ENCODE assay signal across 8 cellular contexts in the genomic region with DNA sequence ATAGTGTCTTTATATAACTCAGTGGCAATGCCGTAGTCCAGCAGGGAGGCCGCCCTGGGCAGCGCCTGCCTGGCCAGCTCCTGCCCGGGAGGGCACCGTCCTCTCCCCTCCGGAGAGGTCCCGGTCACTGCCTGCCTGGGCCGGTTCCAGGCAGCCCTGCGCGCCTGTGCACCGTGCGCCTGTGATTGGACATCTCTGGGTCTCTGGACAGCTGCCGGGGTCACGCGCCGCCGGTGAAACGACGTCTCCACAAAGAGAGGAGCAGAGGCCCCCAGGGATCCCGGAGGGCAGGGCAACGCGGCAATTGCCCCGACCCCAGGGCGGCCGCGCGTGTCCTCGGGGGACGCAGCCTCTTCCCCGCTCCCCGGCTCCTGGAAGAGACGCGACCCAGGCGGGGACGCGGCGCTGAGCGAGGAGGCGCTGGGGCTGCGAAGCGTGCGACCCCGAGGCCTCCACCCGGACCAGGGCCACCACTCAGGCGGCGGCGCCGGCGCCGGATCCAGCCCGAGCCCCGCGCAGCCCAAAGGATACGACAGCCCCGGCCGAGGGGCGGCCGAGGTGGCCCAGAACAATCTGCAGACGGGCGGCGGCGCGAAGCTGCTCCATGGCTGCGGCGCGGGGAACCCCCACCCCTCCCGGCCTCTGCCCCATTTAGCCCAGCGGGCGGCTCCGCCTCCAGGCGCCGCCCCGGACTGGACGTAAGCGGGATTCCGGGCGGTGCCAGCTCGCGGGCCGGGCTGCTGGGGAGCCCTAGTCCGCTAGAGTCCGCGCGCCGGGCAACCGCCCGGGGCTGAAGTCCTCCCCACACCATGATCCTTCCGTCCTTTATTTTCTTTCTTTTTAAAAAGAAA. TPM values are rescaled to one million over a fixed set of nuclear protein-coding genes. Genes with fewer than 3 reads are reported as not detected.
A peak's percentile ranks its signal among the peaks of the same experiment; 100 is the strongest.
DNase-seq lines count a peak whose midpoint lies in the region; ATAC-seq and TF ChIP-seq lines count a peak whose summit lies in the region.

A gene (minus strand): TSS at position 628 of the 851 bp plus-strand sequence. CDS start 22 bp downstream, at position 606.

- no peaks in the 10 kb centered on the region; the same call in 1 of the 2 replicates for H3K36me3 ChIP-seq in GM23338 (ENCODE audit: insufficient read depth)
- peaks cover 3% of the 10 kb centered on the region for H3K36me3 ChIP-seq in adipocyte (ENCODE audit: control insufficient read depth, insufficient read depth, low read length, severe bottlenecking)
- no peaks in the 10 kb centered on the region for H3K36me3 ChIP-seq in cardiac muscle cell
- no peaks in the 10 kb centered on the region for H3K36me3 ChIP-seq in trophoblast cell (ENCODE audit: control insufficient read depth in 1 of 2, insufficient read depth in 2 of 2, low read length in 2 of 2)
- H3K36me3 ChIP-seq in tibial artery: peaks cover 4 to 6% (median 6%) of the 10 kb centered on the region in 3 donors

- H3K9me3 Mint-ChIP-seq in GM23338: peaks cover 3% of the 10 kb centered on the region; the same call in 1 of the 3 replicates

- H4K12ac ChIP-seq in trophoblast cell (ENCODE audit: low read depth, low read length): peak within 1 kb of the TSS; percentile 82

- H3K9me3 ChIP-seq in adipocyte (ENCODE audit: control insufficient read depth, low read length): no peaks in the 10 kb centered on the region
- H3K9me3 ChIP-seq in cardiac muscle cell (ENCODE audit: low read depth): no peaks in the 10 kb centered on the region
- H3K9me3 ChIP-seq in trophoblast cell (ENCODE audit: insufficient read depth, low read depth, low read length): no peaks in the 10 kb centered on the region
- H3K9me3 ChIP-seq in tibial artery: no peaks in the 10 kb centered on the region

- H2BK5ac ChIP-seq in trophoblast cell (ENCODE audit: low read depth, low read length, poor library complexity): peak within 1 kb of the TSS; percentile 50

- H3K27me3 ChIP-seq in GM23338 (ENCODE audit: insufficient read depth) (0 out of 2 replicates have a peak, but pooled peaks cover 5% of the 10 kb centered on the region), adipocyte (replicated peaks; ENCODE audit: control insufficient read depth, insufficient read depth, low read length) (no peaks in the 10 kb centered on the region), cardiac muscle cell (no peaks in the 10 kb centered on the region), trophoblast cell (ENCODE audit: insufficient read depth, low read length) (no peaks in the 10 kb centered on the region), tibial artery (no peaks in the 10 kb centered on the region)

- H3K9ac ChIP-seq in adipocyte (ENCODE audit: low read length) (peak within 1 kb of the TSS; percentile 92), trophoblast cell (ENCODE audit: low read length) (peak within 1 kb of the TSS; percentile 72)

- ATAC-seq in GM23338: peak; percentile 81

- H3K4me3 ChIP-seq in GM23338: peak within 1 kb of the TSS; percentile 72
- H3K4me3 ChIP-seq in adipocyte (ENCODE audit: low read length): peak within 1 kb of the TSS; percentile 87
- H3K4me3 ChIP-seq in cardiac muscle cell: peak within 1 kb of the TSS; percentile 49
- H3K4me3 ChIP-seq in trophoblast cell (ENCODE audit: low read depth, low read length): peak within 1 kb of the TSS; percentile 80
- H3K4me3 ChIP-seq in tibial artery: peak within 1 kb of the TSS; percentile 93 to 98

- peak within 1 kb of the TSS; percentile 27 for H2BK12ac ChIP-seq in trophoblast cell (ENCODE audit: low read length)

- H3K4me1 ChIP-seq in GM23338 (ENCODE audit: insufficient read depth) (peaks cover 9% of the 10 kb centered on the region; the same call in 1 of the 2 replicates), adipocyte (ENCODE audit: control insufficient read depth, insufficient read depth, low read length) (peaks cover 11% of the 10 kb centered on the region), cardiac muscle cell (ENCODE audit: low read depth) (no peaks in the 10 kb centered on the region), trophoblast cell (ENCODE audit: control insufficient read depth in 1 of 2, insufficient read depth in 2 of 2, low read length in 2 of 2) (peaks cover 3% of the 10 kb centered on the region in 2 experiments), tibial artery (peaks cover 0 to 30% (median 14%) of the 10 kb centered on the region in 4 donors)

- peak within 1 kb of the TSS; percentile 91 for H4K8ac ChIP-seq in trophoblast cell (ENCODE audit: low read depth, low read length)

- H2AFZ ChIP-seq in GM23338: peak within 1 kb of the TSS; percentile 90
- H2AFZ ChIP-seq in trophoblast cell (ENCODE audit: insufficient read depth, low read length, poor library complexity): peak within 1 kb of the TSS; percentile 57

- no peak within 1 kb of the TSS for H2AK5ac ChIP-seq in trophoblast cell (ENCODE audit: low read length)

- peak within 1 kb of the TSS; percentile 52 for H2BK120ac ChIP-seq in trophoblast cell (ENCODE audit: insufficient read depth, low read length, poor library complexity)

- no peak within 1 kb of the TSS for H3K27ac ChIP-seq in GM23338 (ENCODE audit: low read depth)
- H3K27ac ChIP-seq in cardiac muscle cell: peak within 1 kb of the TSS; percentile 89
- H3K27ac ChIP-seq in trophoblast cell (ENCODE audit: low read depth, low read length): no peak within 1 kb of the TSS
- peak within 1 kb of the TSS; percentile 99 to 100 for H3K27ac ChIP-seq in tibial artery

- DNase-seq in GF-D8 (lab: John Stamatoyannopoulos, UW) (peak; percentile 32), GM23338 (ENCODE audit: low spot score) (peak; percentile 92), LoVo (ENCODE audit: low spot score) (peak; percentile 86), SW480 (ENCODE audit: low spot score) (peak; percentile 77), adipocyte (ENCODE audit: low read depth) (peak; percentile 97), cardiac muscle cell (ENCODE audit: low read depth in 1 of 2, low spot score in 1 of 2) (peak; percentile 91 to 92), trophoblast cell (peak; percentile 91 to 92), tibial artery (peak; percentile 94 to 97)

- no peaks in the 10 kb centered on the region for H3K9me2 ChIP-seq in GM23338 (ENCODE audit: insufficient read depth)

- peaks cover 9% of the 10 kb centered on the region for H3K79me1 ChIP-seq in trophoblast cell (ENCODE audit: low read length)

- peak within 1 kb of the TSS; percentile 38 for H3K4ac ChIP-seq in trophoblast cell (ENCODE audit: low read depth, low read length)

- H3K27ac Mint-ChIP-seq in GM23338: peak within 1 kb of the TSS; percentile 7; the same call in 1 of the 2 replicates

- intact Hi-C loops in tibial artery (cut with DNase I; ENCODE audit: low total_unique reads): loop anchor here (5.0 kb wide), 1 partner anchor 137 kb away; a partner anchor contains a TSS

- no peak within 1 kb of the TSS for H3K23ac ChIP-seq in trophoblast cell (ENCODE audit: low read length)

- H3K4me2 ChIP-seq in GM23338 (peak within 1 kb of the TSS; percentile 90), trophoblast cell (ENCODE audit: low read length) (peak within 1 kb of the TSS; percentile 73)

- H3K18ac ChIP-seq in trophoblast cell (ENCODE audit: low read length): peak within 1 kb of the TSS; percentile 83

- 0 out of 2 replicates have a peak, but pooled peaks cover 20% of the 10 kb centered on the region for H3F3A ChIP-seq in GM23338 (replicated peaks; ENCODE audit: low read depth)

- H3K36me3 Mint-ChIP-seq in GM23338 (ENCODE audit: low read depth): no peaks in the 10 kb centered on the region; the same call in 2 of the 3 replicates

- peaks cover 14% of the 10 kb centered on the region for H3K27me3 Mint-ChIP-seq in GM23338 (ENCODE audit: insufficient read depth, low read depth, poor library complexity)

- no CpG with 5 or more reads among the region's 88 CpGs for WGBS in trophoblast cell (ENCODE audit: extremely low coverage, insufficient coverage, insufficient read length)

- no peaks in the 10 kb centered on the region for H4K20me1 ChIP-seq in GM23338 (replicated peaks; ENCODE audit: insufficient read depth)

- peaks cover 10% of the 10 kb centered on the region; the same call in 2 of the 3 replicates for H3K4me1 Mint-ChIP-seq in GM23338

- H4K91ac ChIP-seq in trophoblast cell (ENCODE audit: low read depth, low read length): peak within 1 kb of the TSS; percentile 81

- H3K79me2 ChIP-seq in GM23338 (replicated peaks; ENCODE audit: insufficient read depth): no peaks in the 10 kb centered on the region
- peaks cover 8% of the 10 kb centered on the region for H3K79me2 ChIP-seq in trophoblast cell (ENCODE audit: control insufficient read depth, insufficient read depth, low read length, poor library complexity)

- H3K4me3 Mint-ChIP-seq in GM23338: peak within 1 kb of the TSS; percentile 69

- H3K14ac ChIP-seq in trophoblast cell (ENCODE audit: low read length): peak within 1 kb of the TSS; percentile 79

- TF ChIP-seq CTCF in GM23338 (conservative IDR thresholded peaks at IDR 0.05; ENCODE audit: low read depth in 2 of 2): no peak
- TF ChIP-seq CTCF in cardiac muscle cell (IDR thresholded peaks at IDR 0.05; ENCODE audit: low read depth, low read length): no peak
- TF ChIP-seq CTCF in tibial artery (IDR thresholded peaks at IDR 0.05): no peak

TF ChIP-seq in GM23338, 12 proteins besides CTCF, POLR2A, EP300 and RAD21:
- TF ChIP-seq CREB1 (CRISPR knock-in tag; IDR thresholded peaks at IDR 0.05; ENCODE audit: low read depth) (peak; percentile 54; the same call in 1 of the 2 replicates), POLR2AphosphoS5 (IDR thresholded peaks at IDR 0.05; ENCODE audit: low read depth) (peak; percentile 75), ZNF331 (CRISPR knock-in tag; IDR thresholded peaks at IDR 0.05; ENCODE audit: low read depth) (no peak)

RNA-seq across cellular contexts. Expression of the gene that starts here (rescaled TPM):
- 10.9 and 17.9 TPM in 2 replicates for total RNA-seq in GM23338 (2014; rRNA removed; shearing (Covaris generic))
- polyA plus RNA-seq in GM23338 (2016; fragmentation: Nextera tagmentation; extraction: Ambion mirVana) (25.7 and 29.8 TPM in 2 replicates), cardiac muscle cell (40.9 and 53.3 TPM in 2 replicates)
- 23.1 and 26.4 TPM in 2 replicates for total RNA-seq in cardiac muscle cell
- polyA plus RNA-seq in trophoblast cell (2013): 14.8 and 15.9 TPM in 2 replicates

Comparison
In these comparisons a context has a peak if more than half of its experiments do, and no peak if none do; other contexts are left out.
1. DNase-seq: peak in every context shown above with its lines; median percentile 97 in adipocyte; 96 in tibial artery; 92 in GM23338; 92 in cardiac muscle cell; 92 in trophoblast cell; 86 in LoVo; 77 in SW480; 32 in GF-D8.
2. H3K27ac ChIP-seq: peak in cardiac muscle cell (single experiment) and tibial artery (2 of 2); none in GM23338 (single experiment) and trophoblast cell (single experiment).
3. Peak in every context shown above with its lines, with median percentiles within 50 percentile points of each other: H3K4me3 ChIP-seq.